ENCODE assay signal across 9 cellular contexts in genomic region chr2:109318150-109318948, GRCh38.
DNase-seq lines count a peak whose midpoint lies in the region; ATAC-seq and TF ChIP-seq lines count a peak whose summit lies in the region.
"Had no signal": no experiment of that assay in that cellular context is flagged by ENCODE, and none has a peak within 500 bp of the region (broad histone marks: within the 10 kb centered on the region; RNA-seq: fewer than 3 reads in every experiment).

No MANE protein-coding gene starts in this region.

- ATAC-seq in GM18511 (IDR thresholded peaks at IDR 0.05; ENCODE audit: unreplicated experiment) (no peak), HG02763 (IDR thresholded peaks at IDR 0.05; ENCODE audit: unreplicated experiment) (no peak)
- no peak for ATAC-seq in activated CD4-positive, alpha-beta T cell treated with anti-CD3 and anti-CD28 coated beads for 36 hours

- peak overlapping the region; percentile 38 for H3K27ac Mint-ChIP-seq in neural crest cell (ENCODE audit: unreplicated experiment)
- no peak overlapping the region for H3K27ac Mint-ChIP-seq in activated CD4-positive, alpha-beta T cell treated with anti-CD3 and anti-CD28 coated beads for 36 hours
- H3K27ac Mint-ChIP-seq: CD8-positive, alpha-beta memory T cell had no signal

- peaks cover 24% of the 10 kb centered on the region for H3K4me1 Mint-ChIP-seq in neural crest cell
- peaks cover 26% of the 10 kb centered on the region for H3K4me1 Mint-ChIP-seq in activated CD4-positive, alpha-beta T cell treated with anti-CD3 and anti-CD28 coated beads for 36 hours

- CTCF ChIA-PET in activated CD4-positive, alpha-beta T cell treated with anti-CD3 and anti-CD28 coated beads for 36 hours (lab: Charles Lee): interaction anchor here (0.9 to 1.0 kb wide), 2 partner anchors 14 to 159 kb away, joined by 3 read pairs; no protein-coding TSS in a partner anchor

- DNase-seq in A172 (ENCODE audit: low spot score) (peak; percentile 77), NCI-H1694 treated with DMSO at 0.1 percent for 48 hours (lab: John Stamatoyannopoulos, UW) (peak; percentile 80), fibroblast of gingiva (ENCODE audit: low read depth) (peak; percentile 92), neural crest cell (ENCODE audit: low read depth, low spot score) (no peak), NK-92 (lab: John Stamatoyannopoulos, UW; ENCODE audit: unreplicated experiment) (no peak)
- no peak for DNase-seq in activated CD4-positive, alpha-beta T cell treated with anti-CD3 and anti-CD28 coated beads for 36 hours
- DNase-seq: CD8-positive, alpha-beta memory T cell had no signal

- no peaks in the 10 kb centered on the region for H3K27me3 Mint-ChIP-seq in neural crest cell (ENCODE audit: low read depth)
- no peaks in the 10 kb centered on the region for H3K27me3 Mint-ChIP-seq in activated CD4-positive, alpha-beta T cell treated with anti-CD3 and anti-CD28 coated beads for 36 hours

- POLR2A ChIA-PET in activated CD4-positive, alpha-beta T cell treated with anti-CD3 and anti-CD28 coated beads for 36 hours (lab: Charles Lee): no interaction called here

- no peak for TF ChIP-seq CTCF in neural crest cell (conservative IDR thresholded peaks at IDR 0.05)

- no peaks in the 10 kb centered on the region for H3K9me3 Mint-ChIP-seq in neural crest cell
- H3K9me3 Mint-ChIP-seq in activated CD4-positive, alpha-beta T cell treated with anti-CD3 and anti-CD28 coated beads for 36 hours (ENCODE audit: low read depth): no peaks in the 10 kb centered on the region
- H3K9me3 Mint-ChIP-seq: CD8-positive, alpha-beta memory T cell had no signal

- H3K36me3 Mint-ChIP-seq in neural crest cell (ENCODE audit: low read depth): no peaks in the 10 kb centered on the region
- H3K36me3 Mint-ChIP-seq in activated CD4-positive, alpha-beta T cell treated with anti-CD3 and anti-CD28 coated beads for 36 hours (ENCODE audit: low read depth): no peaks in the 10 kb centered on the region
- H3K36me3 Mint-ChIP-seq: CD8-positive, alpha-beta memory T cell had no signal

- no peak overlapping the region for H3K4me3 Mint-ChIP-seq in neural crest cell
- H3K4me3 Mint-ChIP-seq in activated CD4-positive, alpha-beta T cell treated with anti-CD3 and anti-CD28 coated beads for 36 hours: no peak overlapping the region
- H3K4me3 Mint-ChIP-seq: CD8-positive, alpha-beta memory T cell had no signal

- intact Hi-C loops in activated CD4-positive, alpha-beta T cell treated with anti-CD3 and anti-CD28 coated beads for 36 hours (cut with DNase I, micrococcal nuclease): no loop called here

Comparison
In these comparisons a context has a peak if more than half of its experiments do, and no peak if none do; other contexts are left out.
1. DNase-seq: peak in A172 (single experiment), NCI-H1694 treated with DMSO at 0.1 percent for 48 hours (single experiment) and fibroblast of gingiva (single experiment); none in neural crest cell (single experiment), NK-92 (single experiment) and activated CD4-positive, alpha-beta T cell treated with anti-CD3 and anti-CD28 coated beads for 36 hours (single experiment).